ENCODE assay signal across 1 cellular context in the genomic region with DNA sequence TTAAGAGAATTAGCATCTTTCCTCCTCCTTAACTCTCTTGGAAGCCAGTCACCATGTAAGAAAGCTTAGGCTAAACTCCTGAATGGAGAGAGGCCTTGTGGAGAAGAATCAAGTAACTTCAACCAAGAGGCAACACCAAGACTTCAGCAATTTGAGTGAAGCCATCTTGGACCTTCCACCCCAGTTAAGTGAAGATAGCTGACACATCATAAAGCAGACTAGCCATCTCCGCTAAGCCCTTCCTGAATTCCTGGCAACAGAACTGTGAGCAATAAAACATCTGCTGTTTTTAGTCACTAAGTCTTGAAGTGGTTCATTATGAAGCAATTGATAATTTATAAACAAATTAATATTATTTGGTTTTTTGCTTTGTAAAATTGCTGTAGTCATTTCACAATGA.
TF ChIP-seq lines count a peak whose summit lies in the region.

No MANE protein-coding gene starts in this region.

TF ChIP-seq in HepG2, 621 proteins besides CTCF, POLR2A, EP300 and RAD21:
- TF ChIP-seq MAFF (IDR thresholded peaks at IDR 0.05; ENCODE audit: low read depth, low read length) (peak; percentile 78), GZF1 (CRISPR knock-in tag; IDR thresholded peaks at IDR 0.05) (no peak), MAFK (conservative IDR thresholded peaks at IDR 0.05 in 1 of 2, IDR thresholded peaks at IDR 0.05 in 1 of 2; ENCODE audit: low read length in 2 of 2) (peak; percentile 73 to 81), ZNF331 (CRISPR knock-in tag; IDR thresholded peaks at IDR 0.05) (peak; percentile 98)
- TF ChIP-seq, protein P1, sequence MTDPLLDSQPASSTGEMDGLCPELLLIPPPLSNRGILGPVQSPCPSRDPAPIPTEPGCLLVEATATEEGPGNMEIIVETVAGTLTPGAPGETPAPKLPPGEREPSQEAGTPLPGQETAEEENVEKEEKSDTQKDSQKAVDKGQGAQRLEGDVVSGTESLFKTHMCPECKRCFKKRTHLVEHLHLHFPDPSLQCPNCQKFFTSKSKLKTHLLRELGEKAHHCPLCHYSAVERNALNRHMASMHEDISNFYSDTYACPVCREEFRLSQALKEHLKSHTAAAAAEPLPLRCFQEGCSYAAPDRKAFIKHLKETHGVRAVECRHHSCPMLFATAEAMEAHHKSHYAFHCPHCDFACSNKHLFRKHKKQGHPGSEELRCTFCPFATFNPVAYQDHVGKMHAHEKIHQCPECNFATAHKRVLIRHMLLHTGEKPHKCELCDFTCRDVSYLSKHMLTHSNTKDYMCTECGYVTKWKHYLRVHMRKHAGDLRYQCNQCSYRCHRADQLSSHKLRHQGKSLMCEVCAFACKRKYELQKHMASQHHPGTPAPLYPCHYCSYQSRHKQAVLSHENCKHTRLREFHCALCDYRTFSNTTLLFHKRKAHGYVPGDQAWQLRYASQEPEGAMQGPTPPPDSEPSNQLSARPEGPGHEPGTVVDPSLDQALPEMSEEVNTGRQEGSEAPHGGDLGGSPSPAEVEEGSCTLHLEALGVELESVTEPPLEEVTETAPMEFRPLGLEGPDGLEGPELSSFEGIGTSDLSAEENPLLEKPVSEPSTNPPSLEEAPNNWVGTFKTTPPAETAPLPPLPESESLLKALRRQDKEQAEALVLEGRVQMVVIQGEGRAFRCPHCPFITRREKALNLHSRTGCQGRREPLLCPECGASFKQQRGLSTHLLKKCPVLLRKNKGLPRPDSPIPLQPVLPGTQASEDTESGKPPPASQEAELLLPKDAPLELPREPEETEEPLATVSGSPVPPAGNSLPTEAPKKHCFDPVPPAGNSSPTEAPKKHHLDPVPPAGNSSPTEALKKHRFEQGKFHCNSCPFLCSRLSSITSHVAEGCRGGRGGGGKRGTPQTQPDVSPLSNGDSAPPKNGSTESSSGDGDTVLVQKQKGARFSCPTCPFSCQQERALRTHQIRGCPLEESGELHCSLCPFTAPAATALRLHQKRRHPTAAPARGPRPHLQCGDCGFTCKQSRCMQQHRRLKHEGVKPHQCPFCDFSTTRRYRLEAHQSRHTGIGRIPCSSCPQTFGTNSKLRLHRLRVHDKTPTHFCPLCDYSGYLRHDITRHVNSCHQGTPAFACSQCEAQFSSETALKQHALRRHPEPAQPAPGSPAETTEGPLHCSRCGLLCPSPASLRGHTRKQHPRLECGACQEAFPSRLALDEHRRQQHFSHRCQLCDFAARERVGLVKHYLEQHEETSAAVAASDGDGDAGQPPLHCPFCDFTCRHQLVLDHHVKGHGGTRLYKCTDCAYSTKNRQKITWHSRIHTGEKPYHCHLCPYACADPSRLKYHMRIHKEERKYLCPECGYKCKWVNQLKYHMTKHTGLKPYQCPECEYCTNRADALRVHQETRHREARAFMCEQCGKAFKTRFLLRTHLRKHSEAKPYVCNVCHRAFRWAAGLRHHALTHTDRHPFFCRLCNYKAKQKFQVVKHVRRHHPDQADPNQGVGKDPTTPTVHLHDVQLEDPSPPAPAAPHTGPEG (CRISPR knock-in tag; IDR thresholded peaks at IDR 0.05) = no peak
